ENCODE assay signal across 28 cellular contexts in the genomic region with DNA sequence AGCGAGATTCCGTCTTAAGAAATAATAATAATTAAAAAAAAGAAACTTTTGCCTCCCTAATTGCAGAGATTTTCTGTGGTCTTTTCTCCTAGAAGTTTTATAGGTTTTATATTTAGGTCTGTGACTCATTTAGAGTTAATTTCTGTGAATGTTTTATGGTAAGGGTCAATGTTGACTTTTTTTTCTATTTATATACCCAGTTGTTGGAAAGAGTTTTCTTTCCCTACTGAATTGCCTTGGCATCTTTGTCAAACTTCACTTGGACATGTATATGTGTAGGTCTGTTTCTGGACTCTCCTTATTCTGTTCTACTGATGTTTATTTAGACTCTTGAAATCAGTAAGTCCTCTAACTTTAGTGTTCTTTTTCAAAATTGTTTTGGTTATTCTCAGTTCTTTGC.
"Had no signal": no experiment of that assay in that cellular context is flagged by ENCODE, and none has a peak within 500 bp of the region (broad histone marks: within the 10 kb centered on the region; RNA-seq: fewer than 3 reads in every experiment).

No MANE protein-coding gene starts in this region.

- H3K4me3 Mint-ChIP-seq: T-helper 1 cell treated with Interleukin-12 subunit alpha and Interleukin-12 subunit beta and Interleukin-4 antibody, amounts not matched to agents 30 μg/mL and 1 μg/mL, for 36 hours; WTC11 had no signal

- H3K36me3 ChIP-seq: Peyer's patch had no signal

- H3K4me3 ChIP-seq: coronary artery, Peyer's patch, SJCRH30 had no signal

- H3K27ac ChIP-seq: coronary artery, Peyer's patch, RWPE1, SJCRH30 had no signal

- ATAC-seq: WTC11 had no signal

- H3K27me3 ChIP-seq: Peyer's patch, SJCRH30 had no signal

- H3K27ac Mint-ChIP-seq: T-helper 1 cell treated with Interleukin-12 subunit alpha and Interleukin-12 subunit beta and Interleukin-4 antibody, amounts not matched to agents 30 μg/mL and 1 μg/mL, for 36 hours; WTC11 had no signal

- H3K9me2 ChIP-seq: SK-N-SH had no signal

- H3K4me2 ChIP-seq: SK-N-SH had no signal

- H3K9ac ChIP-seq: SK-N-SH had no signal

- DNase-seq: activated CD4-positive, alpha-beta T cell treated with anti-CD3 and anti-CD28 coated beads for 48 hours; activated CD4-positive, alpha-beta T cell treated with anti-CD3 and anti-CD28 coated beads, Interleukin-2, amount 50 U/mL, for 48 hours; activated CD4-positive, CD25-positive, alpha-beta regulatory T cell treated with anti-CD3 and anti-CD28 coated beads, Interleukin-2, amount 50 U/mL, for 72 hours; activated gamma-delta T cell treated with Interleukin-2 at 50 U/mL for 16 hours; activated naive CD4-positive, alpha-beta T cell treated with anti-CD3 and anti-CD28 coated beads, Interleukin-2, amount 50 U/mL, for 16 hours; activated T-cell treated with anti-CD3 and anti-CD28 coated beads for 4 hours; activated T-cell treated with anti-CD3 and anti-CD28 coated beads, Interleukin-2, amount 50 U/mL, for 48 hours; amygdala; cerebellar nuclear complex; Kasumi-1; KBM-7; NCI-H1092; NCI-H1417; NCI-H1930; NCI-H2107; NCI-H510A treated with DMSO at 0.1 percent for 48 hours; NCI-H69; NK-92 treated with Interleukin-12 subunit alpha and Interleukin-12 subunit beta, amount 100 ng/mL, for 24 hours; OCI-M1; Peyer's patch; Right ventricle myocardium superior; SJCRH30; SK-N-SH; SW 1271 had no signal
